ENCODE assay signal across 9 cellular contexts in the genomic region with DNA sequence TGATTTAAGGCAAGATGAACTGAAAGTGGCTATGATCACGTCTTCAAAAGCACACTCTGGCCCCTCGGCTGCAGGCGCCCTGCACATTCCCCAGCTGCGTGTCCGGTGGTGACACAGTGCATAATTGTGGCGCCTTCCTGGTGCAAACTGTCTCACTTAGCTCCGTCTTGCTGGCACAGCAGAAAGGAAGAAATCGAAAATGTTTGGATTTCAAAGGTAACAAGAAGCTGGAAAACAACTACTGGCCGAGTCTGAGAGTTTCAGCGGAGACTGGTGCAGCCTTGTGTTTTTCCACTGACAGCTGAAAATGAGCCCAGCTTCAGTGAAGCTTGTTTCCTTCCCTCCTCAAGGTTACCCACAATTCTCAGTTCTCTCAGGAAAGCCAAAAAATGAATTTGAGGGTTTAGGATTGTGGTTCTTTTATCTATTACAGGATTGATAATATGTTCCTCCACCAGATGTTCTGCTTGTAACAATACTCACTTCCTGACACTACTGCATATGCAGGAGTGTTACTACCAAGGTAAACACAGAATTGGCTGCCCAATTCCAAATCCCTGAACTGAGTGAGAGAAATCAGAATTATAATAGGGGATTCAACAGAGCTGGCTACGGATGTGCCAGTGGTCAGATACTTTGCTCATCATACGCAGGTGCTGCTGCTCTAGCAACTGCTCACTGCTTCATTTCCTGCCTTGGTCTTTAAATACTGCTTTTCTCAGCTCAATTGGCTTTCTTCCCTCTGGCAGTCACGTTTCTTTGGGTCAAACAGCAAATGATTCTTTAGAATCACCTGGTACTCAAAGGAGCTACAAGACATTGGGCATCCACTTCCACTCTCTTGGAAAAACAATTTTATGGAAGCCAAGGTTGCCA.
DNase-seq lines count a peak whose midpoint lies in the region; ATAC-seq and TF ChIP-seq lines count a peak whose summit lies in the region.
"Had no signal": no experiment of that assay in that cellular context is flagged by ENCODE, and none has a peak within 500 bp of the region (broad histone marks: within the 10 kb centered on the region; RNA-seq: fewer than 3 reads in every experiment).

No MANE protein-coding gene starts in this region.

- no peaks in the 10 kb centered on the region for H3K36me3 ChIP-seq in GM06990 (ENCODE audit: control insufficient read depth, insufficient read depth, low read length)
- H3K36me3 ChIP-seq: cardiac muscle cell had no signal

- H2BK15ac ChIP-seq in H9 (ENCODE audit: low read depth, low read length) = no peak overlapping the region

- H3K27ac ChIP-seq in H9 (ENCODE audit: insufficient read length, low read depth, low read length) (no peak overlapping the region), right cardiac atrium (ENCODE audit: low read length) (no peak overlapping the region)
- H3K27ac ChIP-seq: cardiac muscle cell had no signal

- H3K36me3 Mint-ChIP-seq in H9 (ENCODE audit: insufficient read depth in 1 of 3, low read depth in 3 of 3) = no peaks in the 10 kb centered on the region
- H3K36me3 Mint-ChIP-seq in activated CD4-positive, alpha-beta T cell treated with anti-CD3 and anti-CD28 coated beads for 36 hours (ENCODE audit: low read depth) = no peaks in the 10 kb centered on the region

- no CpG with 5 or more reads among the region's 13 CpGs for WGBS in H9 (ENCODE audit: extremely low coverage, insufficient read length, low lambda C conversion rate)
- 33% methylated on average over 13 of the region's 13 CpGs for WGBS in right cardiac atrium

- CTCF ChIA-PET in activated CD4-positive, alpha-beta T cell treated with anti-CD3 and anti-CD28 coated beads for 36 hours (lab: Charles Lee) = no interaction called here

- H4K20me1 ChIP-seq in H9 (ENCODE audit: control insufficient read depth, insufficient read depth, insufficient read length) = no peaks in the 10 kb centered on the region

- H3K4me3 ChIP-seq in GM06990 (replicated peaks; ENCODE audit: low read depth, low read length) (peak overlapping the region; percentile 46), right cardiac atrium (ENCODE audit: low read length) (peak overlapping the region; percentile 5)
- H3K4me3 ChIP-seq: cardiac muscle cell had no signal

- no peak overlapping the region for H2BK120ac ChIP-seq in H9 (ENCODE audit: low read depth, low read length, poor library complexity, severe bottlenecking)

- no peaks in the 10 kb centered on the region for H3K27me3 Mint-ChIP-seq in H9 (ENCODE audit: low read depth)
- H3K27me3 Mint-ChIP-seq in activated CD4-positive, alpha-beta T cell treated with anti-CD3 and anti-CD28 coated beads for 36 hours = peaks cover 13% of the 10 kb centered on the region

- no peak overlapping the region for H2AK5ac ChIP-seq in H9 (ENCODE audit: insufficient read length, low read length)

- POLR2A ChIA-PET in activated CD4-positive, alpha-beta T cell treated with anti-CD3 and anti-CD28 coated beads for 36 hours (lab: Charles Lee) = interaction anchor here (1.3 kb wide), 1 partner anchor 64 kb away, joined by 4 read pairs; the partner anchor contains the start of gene TRUB1

- H3K4me1 ChIP-seq in H9 (ENCODE audit: insufficient read depth, low read length) = peaks cover 11% of the 10 kb centered on the region; the same call in 1 of the 2 replicates
- no peaks in the 10 kb centered on the region for H3K4me1 ChIP-seq in right cardiac atrium (ENCODE audit: control insufficient read depth, insufficient read depth, low read length)

- H2BK20ac ChIP-seq in H9 (ENCODE audit: low read depth, low read length, poor library complexity, severe bottlenecking) = no peak overlapping the region

- H3K23ac ChIP-seq in H9 (ENCODE audit: insufficient read length, low read depth, low read length) = no peak overlapping the region

- H3K23me2 ChIP-seq in H9 (ENCODE audit: insufficient read length, low read depth, low read length, poor library complexity, severe bottlenecking) = no peaks in the 10 kb centered on the region

- no peak overlapping the region for H3K56ac ChIP-seq in H9 (ENCODE audit: insufficient read length, low read depth, low read length)

- no peak overlapping the region for H4K8ac ChIP-seq in H9 (replicated peaks; ENCODE audit: insufficient read length, low read depth, low read length)

- H3K4me2 ChIP-seq in H9 (ENCODE audit: insufficient read depth, insufficient read length, low read length) = no peak overlapping the region

- peak overlapping the region in 2 of 3 experiments; percentile 15 to 51; a peak in 3 of 7 replicates for H3K27ac Mint-ChIP-seq in H9
- no peak overlapping the region for H3K27ac Mint-ChIP-seq in activated CD4-positive, alpha-beta T cell treated with anti-CD3 and anti-CD28 coated beads for 36 hours

- no peak overlapping the region for H3K4me3 Mint-ChIP-seq in H9
- H3K4me3 Mint-ChIP-seq in activated CD4-positive, alpha-beta T cell treated with anti-CD3 and anti-CD28 coated beads for 36 hours = no peak overlapping the region

- H4K91ac ChIP-seq in H9 (ENCODE audit: insufficient read length, low read depth, low read length) = no peak overlapping the region

- intact Hi-C loops in right cardiac atrium (cut with DNase I) = no loop called here
- intact Hi-C loops in activated CD4-positive, alpha-beta T cell treated with anti-CD3 and anti-CD28 coated beads for 36 hours (cut with DNase I, micrococcal nuclease) = no loop called here

- no peak overlapping the region for H3K18ac ChIP-seq in H9 (ENCODE audit: insufficient read length, low read depth, low read length)

- no peak overlapping the region for H2BK5ac ChIP-seq in H9 (ENCODE audit: insufficient read length, low read length)

- no peak overlapping the region for H3K4ac ChIP-seq in H9 (ENCODE audit: low read depth, low read length)

- DNase-seq in GM06990 (ENCODE audit: extremely low read depth, insufficient read length) = peak; percentile 50
- no peak for DNase-seq in H9
- DNase-seq in NCI-H69 (lab: John Stamatoyannopoulos, UW) = peak; percentile 48
- DNase-seq in right cardiac atrium = peak; percentile 23 to 63 (median 56)
- no peak for DNase-seq in OCI-M2 (lab: John Stamatoyannopoulos, UW; ENCODE audit: unreplicated experiment)
- no peak for DNase-seq in activated CD4-positive, alpha-beta T cell treated with anti-CD3 and anti-CD28 coated beads for 36 hours
- no peak for DNase-seq in epidermal melanocyte (ENCODE audit: insufficient read length, low spot score)
- no peak for DNase-seq in stimulated activated CD4-positive, alpha-beta T cell treated with anti-CD3 and anti-CD28 coated beads, Interleukin-4, amount 100 ng/mL, for 24 hours

- no peak overlapping the region for H3T11ph ChIP-seq in H9 (ENCODE audit: low read length)

- H4K5ac ChIP-seq in H9 (ENCODE audit: insufficient read length, low read depth, low read length) = no peak overlapping the region

- no peaks in the 10 kb centered on the region for H3K27me3 ChIP-seq in GM06990 (replicated peaks; ENCODE audit: control insufficient read depth, insufficient read depth, low read length)
- no peaks in the 10 kb centered on the region for H3K27me3 ChIP-seq in H9 (ENCODE audit: insufficient read depth, low read length)
- H3K27me3 ChIP-seq in right cardiac atrium (ENCODE audit: control insufficient read depth, insufficient read depth) = no peaks in the 10 kb centered on the region
- H3K27me3 ChIP-seq: cardiac muscle cell had no signal

- H3K79me1 ChIP-seq in H9 (ENCODE audit: insufficient read depth, low read depth, low read length, poor library complexity, severe bottlenecking) = no peaks in the 10 kb centered on the region

- H2BK12ac ChIP-seq in H9 (ENCODE audit: insufficient read length, low read depth, low read length) = no peak overlapping the region

- H3K79me2 ChIP-seq in H9 (ENCODE audit: insufficient read depth, low read length) = no peaks in the 10 kb centered on the region

- TF ChIP-seq CTCF in GM06990 (IDR thresholded peaks at IDR 0.05; ENCODE audit: insufficient read depth, low read length, poor library complexity, severe bottlenecking) (no peak), H9 (conservative IDR thresholded peaks at IDR 0.05) (no peak)

- peaks cover 18 to 19% of the 10 kb centered on the region in 2 experiments for H3K4me1 Mint-ChIP-seq in H9
- no peaks in the 10 kb centered on the region for H3K4me1 Mint-ChIP-seq in activated CD4-positive, alpha-beta T cell treated with anti-CD3 and anti-CD28 coated beads for 36 hours

- peak; percentile 78 to 87 for ATAC-seq in right cardiac atrium
- no peak for ATAC-seq in activated CD4-positive, alpha-beta T cell treated with anti-CD3 and anti-CD28 coated beads for 36 hours

- H2AFZ ChIP-seq in H9 (ENCODE audit: low read length) = no peak overlapping the region

- H3K9ac ChIP-seq in H9 (ENCODE audit: extremely low read depth, insufficient read length, low read length) = no peak overlapping the region

- H3K14ac ChIP-seq in H9 (ENCODE audit: insufficient read depth, low read length) = no peak overlapping the region; the same call in 1 of the 2 replicates

- H3K9me3 ChIP-seq in H9 (ENCODE audit: control insufficient read depth, low read depth, low read length) (no peaks in the 10 kb centered on the region), right cardiac atrium (ENCODE audit: control insufficient read depth, low read length) (no peaks in the 10 kb centered on the region)

- H3K9me3 Mint-ChIP-seq in H9 = no peaks in the 10 kb centered on the region
- H3K9me3 Mint-ChIP-seq in activated CD4-positive, alpha-beta T cell treated with anti-CD3 and anti-CD28 coated beads for 36 hours (ENCODE audit: low read depth) = no peaks in the 10 kb centered on the region

Comparison
In these comparisons a context has a peak if more than half of its experiments do, and no peak if none do; other contexts are left out.
1. DNase-seq: peak in GM06990 (single experiment), NCI-H69 (single experiment) and right cardiac atrium (3 of 3); none in H9 (single experiment), OCI-M2 (single experiment), activated CD4-positive, alpha-beta T cell treated with anti-CD3 and anti-CD28 coated beads for 36 hours (single experiment), epidermal melanocyte (single experiment) and stimulated activated CD4-positive, alpha-beta T cell treated with anti-CD3 and anti-CD28 coated beads, Interleukin-4, amount 100 ng/mL, for 24 hours (single experiment).